In the genomic region with DNA sequence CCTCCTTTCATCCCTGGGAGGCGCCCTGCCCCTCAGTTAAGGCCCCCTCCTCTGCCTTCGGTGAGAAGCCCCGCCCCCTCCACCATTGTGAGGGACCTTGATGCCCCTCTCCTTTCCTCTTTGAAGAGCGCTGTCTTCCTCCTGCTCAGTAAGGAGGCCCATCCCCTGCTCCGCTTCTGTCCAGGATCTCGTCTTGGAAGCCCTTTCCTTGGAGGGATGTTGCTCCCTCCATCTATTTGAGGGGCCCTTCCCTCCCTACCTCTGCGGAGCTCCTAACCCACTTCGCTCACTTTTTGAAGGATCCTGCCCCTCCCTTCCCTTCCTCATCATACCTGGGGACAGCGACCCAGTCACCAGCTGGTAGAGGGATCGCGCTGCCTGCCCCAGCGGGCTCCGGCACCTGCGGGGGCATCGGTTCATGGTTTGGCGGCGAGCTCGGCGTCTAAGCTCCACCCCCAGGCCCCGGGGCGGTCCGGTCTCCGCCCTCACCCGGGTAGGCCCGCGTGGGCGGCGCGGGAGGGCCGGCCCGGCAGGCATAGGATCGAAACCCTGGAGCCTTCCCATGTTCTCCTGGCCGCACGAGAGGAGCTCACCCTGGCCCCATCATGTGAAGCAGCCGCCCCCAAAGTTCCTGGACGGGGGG, we compare ENCODE assay signal across 8 cellular contexts. TPM values are rescaled to one million over a fixed set of nuclear protein-coding genes. Genes with fewer than 3 reads are reported as not detected.
A peak's percentile ranks its signal among the peaks of the same experiment; 100 is the strongest.
DNase-seq lines count a peak whose midpoint lies in the region; ATAC-seq, FAIRE-seq and TF ChIP-seq lines count a peak whose summit lies in the region.

No MANE protein-coding gene starts in this region.

- no peak for DNase-seq in GM18507 (ENCODE audit: extremely low spot score, insufficient read length, low read depth)
- no peak for DNase-seq in NT2/D1 (ENCODE audit: low read depth, low spot score)
- DNase-seq in activated naive CD4-positive, alpha-beta T cell treated with anti-CD3 and anti-CD28 coated beads for 36 hours: peak; percentile 54
- peak; percentile 56 to 59 for DNase-seq in cardiac muscle cell (ENCODE audit: low read depth in 1 of 2, low spot score in 1 of 2)
- no peak for DNase-seq in progenitor cell of endocrine pancreas (ENCODE audit: low spot score, unreplicated experiment)
- DNase-seq in inferior parietal cortex (ENCODE audit: extremely low spot score): no peak

- no peak overlapping the region for H3K27ac ChIP-seq in cardiac muscle cell

- H3K27me3 ChIP-seq in NT2/D1 (ENCODE audit: insufficient read depth, insufficient read length) (peaks cover 22% of the 10 kb centered on the region), cardiac muscle cell (peaks cover 17% of the 10 kb centered on the region)

- no peaks in the 10 kb centered on the region for H3K9me3 Mint-ChIP-seq in activated naive CD4-positive, alpha-beta T cell treated with anti-CD3 and anti-CD28 coated beads for 36 hours
- no peaks in the 10 kb centered on the region for H3K9me3 Mint-ChIP-seq in progenitor cell of endocrine pancreas (ENCODE audit: low read depth)

- no peak for TF ChIP-seq CTCF in cardiac muscle cell (IDR thresholded peaks at IDR 0.05; ENCODE audit: low read depth, low read length)
- no peak for TF ChIP-seq CTCF in progenitor cell of endocrine pancreas (IDR thresholded peaks at IDR 0.05; ENCODE audit: unreplicated experiment)

- H3K4me3 ChIP-seq in NT2/D1 (ENCODE audit: insufficient read length, low read depth) (peak overlapping the region; percentile 46), cardiac muscle cell (peak overlapping the region; percentile 24)

- H3K9me3 ChIP-seq in NT2/D1 (ENCODE audit: insufficient read depth, low read length) (no peaks in the 10 kb centered on the region), cardiac muscle cell (ENCODE audit: low read depth) (no peaks in the 10 kb centered on the region)

- peaks cover 14% of the 10 kb centered on the region for H3K27me3 Mint-ChIP-seq in activated naive CD4-positive, alpha-beta T cell treated with anti-CD3 and anti-CD28 coated beads for 36 hours (ENCODE audit: low read depth)
- peaks cover 48% of the 10 kb centered on the region for H3K27me3 Mint-ChIP-seq in progenitor cell of endocrine pancreas

- intact Hi-C loops in activated naive CD4-positive, alpha-beta T cell treated with anti-CD3 and anti-CD28 coated beads for 36 hours (cut with micrococcal nuclease): loop anchor here (1.0 to 5.0 kb wide), 6 partner anchors 21 to 293 kb away; partner anchors contain the start of genes OGA and PPRC1

- H3K9ac ChIP-seq in NT2/D1 (ENCODE audit: insufficient read length, low read depth): peak overlapping the region; percentile 5

- no peak overlapping the region for H3K27ac Mint-ChIP-seq in activated naive CD4-positive, alpha-beta T cell treated with anti-CD3 and anti-CD28 coated beads for 36 hours
- H3K27ac Mint-ChIP-seq in progenitor cell of endocrine pancreas: no peak overlapping the region

- H3K36me3 Mint-ChIP-seq in activated naive CD4-positive, alpha-beta T cell treated with anti-CD3 and anti-CD28 coated beads for 36 hours (ENCODE audit: low read depth): no peaks in the 10 kb centered on the region
- H3K36me3 Mint-ChIP-seq in progenitor cell of endocrine pancreas (ENCODE audit: insufficient read depth): no peaks in the 10 kb centered on the region

- peak overlapping the region; percentile 76 for H3K4me3 Mint-ChIP-seq in activated naive CD4-positive, alpha-beta T cell treated with anti-CD3 and anti-CD28 coated beads for 36 hours
- peak overlapping the region; percentile 48 for H3K4me3 Mint-ChIP-seq in progenitor cell of endocrine pancreas (ENCODE audit: low read depth)

- CTCF ChIA-PET in activated naive CD4-positive, alpha-beta T cell treated with anti-CD3 and anti-CD28 coated beads for 36 hours (lab: Charles Lee): interaction anchor here (0.7 to 5.5 kb wide), 13 partner anchors 21 to 273 kb away, joined by 3 to 97 read pairs (median 5); partner anchors contain the start of genes NPM3 and OGA

- ATAC-seq in HG03025 (IDR thresholded peaks at IDR 0.05; ENCODE audit: low FRiP score, unreplicated experiment) (no peak), HG02938 (IDR thresholded peaks at IDR 0.05; ENCODE audit: unreplicated experiment) (no peak)

- FAIRE-seq in GM18507 (lab: Jason Lieb, UNC): peak; percentile 63

- no peaks in the 10 kb centered on the region for H3K36me3 ChIP-seq in NT2/D1 (ENCODE audit: insufficient read depth, insufficient read length, low read length)
- no peaks in the 10 kb centered on the region for H3K36me3 ChIP-seq in cardiac muscle cell

- H3K4me1 Mint-ChIP-seq in activated naive CD4-positive, alpha-beta T cell treated with anti-CD3 and anti-CD28 coated beads for 36 hours (ENCODE audit: low read depth): peaks cover 51% of the 10 kb centered on the region
- peaks cover 19% of the 10 kb centered on the region for H3K4me1 Mint-ChIP-seq in progenitor cell of endocrine pancreas (ENCODE audit: low read depth)

- H3K4me1 ChIP-seq in NT2/D1 (ENCODE audit: insufficient read depth, insufficient read length): peaks cover 10% of the 10 kb centered on the region
- H3K4me1 ChIP-seq in cardiac muscle cell (ENCODE audit: low read depth): peaks cover 27% of the 10 kb centered on the region

RNA-seq across cellular contexts. Expression of gene KCNIP2, which starts 4.1 kb away (rescaled TPM):
- under 1 TPM; 0.69 to 0.79 TPM for total RNA-seq in activated naive CD4-positive, alpha-beta T cell treated with anti-CD3 and anti-CD28 coated beads for 36 hours
- 38.4 and 63.6 TPM in 2 replicates for total RNA-seq in cardiac muscle cell
- polyA plus RNA-seq in cardiac muscle cell: 35.7 and 47.5 TPM in 2 replicates
- total RNA-seq in progenitor cell of endocrine pancreas: 4.4 and 5.5 TPM in 2 replicates

RNA-seq across cellular contexts. Expression of gene OGA, which starts 21.3 kb away (rescaled TPM):
- total RNA-seq in activated naive CD4-positive, alpha-beta T cell treated with anti-CD3 and anti-CD28 coated beads for 36 hours: 10 to 100 TPM; 90.8 to 96.3 TPM
- total RNA-seq in cardiac muscle cell (51.8 and 98.1 TPM in 2 replicates), progenitor cell of endocrine pancreas (138 and 148 TPM in 2 replicates)
- polyA plus RNA-seq in cardiac muscle cell: 56.4 and 95.2 TPM in 2 replicates

RNA-seq across cellular contexts. Expression of gene NPM3, which starts 56.3 kb away (rescaled TPM):
- total RNA-seq in activated naive CD4-positive, alpha-beta T cell treated with anti-CD3 and anti-CD28 coated beads for 36 hours: 100 to 1,000 TPM; 213 to 230 TPM
- 78.9 and 92.6 TPM in 2 replicates for total RNA-seq in cardiac muscle cell
- polyA plus RNA-seq in cardiac muscle cell: 8.1 and 14.6 TPM in 2 replicates
- total RNA-seq in progenitor cell of endocrine pancreas: 39.3 and 44.1 TPM in 2 replicates

Comparison
In these comparisons a context has a peak if more than half of its experiments do, and no peak if none do; other contexts are left out.
1. DNase-seq: peak in activated naive CD4-positive, alpha-beta T cell treated with anti-CD3 and anti-CD28 coated beads for 36 hours (single experiment) and cardiac muscle cell (2 of 2); none in GM18507 (single experiment), NT2/D1 (single experiment), progenitor cell of endocrine pancreas (single experiment) and inferior parietal cortex (single experiment).